In the genomic region with DNA sequence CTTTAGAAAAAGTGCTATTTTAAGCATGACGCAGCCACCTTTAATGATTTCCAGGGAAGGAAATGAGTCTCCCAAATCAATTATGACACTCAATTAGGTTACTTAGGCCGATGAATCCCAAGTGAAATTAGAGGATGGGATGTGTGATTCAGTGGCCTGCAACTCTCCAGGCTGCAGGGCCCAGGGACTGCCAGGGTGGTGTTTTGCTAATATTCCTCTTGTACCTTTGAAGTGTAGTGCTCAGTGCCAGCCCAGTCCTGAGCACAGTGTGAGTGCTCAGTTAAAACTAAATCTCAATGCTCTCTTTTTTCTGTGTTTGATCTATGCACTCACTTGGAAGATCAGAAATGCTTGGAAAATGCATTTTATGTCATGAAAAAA, we compare ENCODE assay signal across 27 cellular contexts.
"Had no signal": no experiment of that assay in that cellular context is flagged by ENCODE, and none has a peak within 500 bp of the region (broad histone marks: within the 10 kb centered on the region; RNA-seq: fewer than 3 reads in every experiment).

No MANE protein-coding gene starts in this region.

- H3K36me3 ChIP-seq: breast epithelium, neutrophil, transverse colon, WERI-Rb-1 had no signal

- H3K27ac ChIP-seq: breast epithelium, neutrophil, skin epidermis, testis, transverse colon, WERI-Rb-1 had no signal

- H3K4me3 ChIP-seq: breast epithelium, mucosa of descending colon, skin epidermis, testis, transverse colon had no signal

- DNase-seq: activated CD4-positive, alpha-beta T cell treated with anti-CD3 and anti-CD28 coated beads for 1 hour; activated CD4-positive, alpha-beta T cell treated with anti-CD3 and anti-CD28 coated beads, Interleukin-2, amount 10 ng/mL, durations not matched to agents 7 days and 5 days; activated CD8-positive, alpha-beta T cell treated with anti-CD3 and anti-CD28 coated beads for 36 hours; activated naive CD8-positive, alpha-beta T cell treated with anti-CD3 and anti-CD28 coated beads, Interleukin-2, amount 50 U/mL, for 24 hours; activated T-cell treated with anti-CD3 and anti-CD28 coated beads, Interleukin-2, amount 50 U/mL, for 4 hours; amygdala; central memory CD4-positive, alpha-beta T cell; effector memory CD4-positive, alpha-beta T cell; erythroblast; head of caudate nucleus; hippocampal formation; left cardiac atrium; left ventricle myocardium superior; mucosa of descending colon; stimulated activated CD4-positive, alpha-beta T cell treated with anti-CD3 and anti-CD28 coated beads, Interleukin-12 subunit alpha, Interleukin-12 subunit beta, amount 100 ng/mL, for 4 hours; stimulated activated CD4-positive, alpha-beta T cell treated with anti-CD3 and anti-CD28 coated beads, Interleukin-4, amount 100 ng/mL, for 1 hour; stimulated activated naive CD8-positive, alpha-beta T cell treated with anti-CD3 and anti-CD28 coated beads, Interleukin-15, Interleukin-2, amounts not matched to agents 100 U/mL and 50 U/mL, for 24 hours; T-helper 9 cell; testis; transverse colon; WERI-Rb-1 had no signal

- H3K4me1 ChIP-seq: breast epithelium, testis, transverse colon had no signal

- H3K9me3 ChIP-seq: breast epithelium, mucosa of descending colon, neutrophil, testis, transverse colon had no signal

- FAIRE-seq: keratinocyte, TTC549, urothelium cell line had no signal

- H3K27me3 ChIP-seq: breast epithelium, neutrophil, testis, transverse colon had no signal
